8 cellular contexts compared by ENCODE assay signal in the genomic region with DNA sequence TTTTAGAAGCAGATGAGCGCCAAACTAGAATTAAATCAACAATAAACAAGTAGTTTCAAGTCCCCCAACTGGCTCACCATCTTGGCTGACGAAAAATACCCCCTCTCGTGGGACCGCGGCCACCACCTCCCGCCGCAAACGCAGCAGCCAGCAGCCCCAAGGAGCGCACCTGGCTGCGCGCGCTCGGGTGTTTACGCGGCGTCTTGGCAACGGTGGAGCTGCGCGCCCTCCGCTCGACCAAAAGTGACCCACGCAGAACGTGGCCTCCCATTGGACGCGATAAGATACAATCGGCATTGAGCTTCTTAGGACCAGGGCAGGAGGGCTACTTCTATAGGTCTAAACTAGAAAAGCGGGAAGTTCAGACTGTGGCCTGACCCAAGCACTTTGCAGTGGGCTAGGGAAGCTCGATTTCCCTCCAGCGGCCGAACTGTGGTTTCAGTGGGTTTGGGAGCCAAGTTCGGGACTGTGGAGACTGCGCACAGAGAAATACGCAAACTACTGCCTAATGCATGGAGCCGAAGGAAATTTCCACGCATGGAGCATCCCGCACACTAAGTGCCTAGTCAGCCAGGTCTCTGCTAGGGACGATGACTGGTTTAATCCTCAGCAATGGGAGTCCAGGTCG. TPM values are rescaled to one million over a fixed set of nuclear protein-coding genes. Genes with fewer than 3 reads are reported as not detected.
A peak's percentile ranks its signal among the peaks of the same experiment; 100 is the strongest.
DNase-seq lines count a peak whose midpoint lies in the region; ATAC-seq and TF ChIP-seq lines count a peak whose summit lies in the region.

A gene with protein sequence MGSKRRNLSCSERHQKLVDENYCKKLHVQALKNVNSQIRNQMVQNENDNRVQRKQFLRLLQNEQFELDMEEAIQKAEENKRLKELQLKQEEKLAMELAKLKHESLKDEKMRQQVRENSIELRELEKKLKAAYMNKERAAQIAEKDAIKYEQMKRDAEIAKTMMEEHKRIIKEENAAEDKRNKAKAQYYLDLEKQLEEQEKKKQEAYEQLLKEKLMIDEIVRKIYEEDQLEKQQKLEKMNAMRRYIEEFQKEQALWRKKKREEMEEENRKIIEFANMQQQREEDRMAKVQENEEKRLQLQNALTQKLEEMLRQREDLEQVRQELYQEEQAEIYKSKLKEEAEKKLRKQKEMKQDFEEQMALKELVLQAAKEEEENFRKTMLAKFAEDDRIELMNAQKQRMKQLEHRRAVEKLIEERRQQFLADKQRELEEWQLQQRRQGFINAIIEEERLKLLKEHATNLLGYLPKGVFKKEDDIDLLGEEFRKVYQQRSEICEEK (minus strand): TSS at position 245 of the 628 bp plus-strand sequence. CDS start 165 bp downstream, at position 80.

- no peaks in the 10 kb centered on the region for H3K9me3 ChIP-seq in BE2C

- no peak for TF ChIP-seq CTCF in BE2C (IDR thresholded peaks at IDR 0.05; ENCODE audit: low read depth, low read length)

- intact Hi-C loops in left colon (cut with DNase I, micrococcal nuclease) = no loop called here

- peak within 1 kb of the TSS; percentile 79 for H3K4me3 ChIP-seq in BE2C (ENCODE audit: low read depth, low read length)

- peak; percentile 99 for ATAC-seq in GM19043 (IDR thresholded peaks at IDR 0.05; ENCODE audit: low read depth, unreplicated experiment)
- ATAC-seq in HG03280 (IDR thresholded peaks at IDR 0.05; ENCODE audit: unreplicated experiment) = peak; percentile 99
- ATAC-seq in left colon = peak; percentile 99

- no peaks in the 10 kb centered on the region for H3K27me3 ChIP-seq in BE2C

- DNase-seq in BE2C (peak; percentile 88), NCI-H446 (lab: John Stamatoyannopoulos, UW) (peak; percentile 81 to 96), dedifferentiated amniotic fluid mesenchymal stem cell (ENCODE audit: extremely low spot score) (peak; percentile 89), left colon (peak; percentile 90)
- DNase-seq in activated CD4-positive, alpha-beta T cell treated with anti-CD3 and anti-CD28 coated beads for 4 hours = peak; percentile 4 to 24
- DNase-seq in stimulated activated CD4-positive, alpha-beta T cell treated with anti-CD3 and anti-CD28 coated beads, Interleukin-1b, Interleukin-23, amount 100 ng/mL, for 48 hours = peak; percentile 83

- no peaks in the 10 kb centered on the region for H3K36me3 ChIP-seq in BE2C

- peaks cover 3% of the 10 kb centered on the region; the same call in 1 of the 2 replicates for H3K4me1 ChIP-seq in BE2C

RNA-seq across cellular contexts. Expression of the gene that starts here (rescaled TPM):
- 1.1 TPM for polyA plus RNA-seq in BE2C (2012; ENCODE audit: insufficient read depth, insufficient read length, low read depth)
- 1 to 10 TPM in 1 of 2 donors, under 1 TPM in 1; 0.73 to 1.4 TPM for total RNA-seq in left colon

Comparison
In these comparisons a context has a peak if more than half of its experiments do, and no peak if none do; other contexts are left out.
1. Peak in every context shown above with its lines: DNase-seq, ATAC-seq and H3K4me3 ChIP-seq.
2. DNase-seq: peak in every context shown above with its lines; median percentile 90 in left colon; 89 in dedifferentiated amniotic fluid mesenchymal stem cell; 88 in NCI-H446; 88 in BE2C; 83 in stimulated activated CD4-positive, alpha-beta T cell treated with anti-CD3 and anti-CD28 coated beads, Interleukin-1b, Interleukin-23, amount 100 ng/mL, for 48 hours; 14 in activated CD4-positive, alpha-beta T cell treated with anti-CD3 and anti-CD28 coated beads for 4 hours.